10 cellular contexts compared by ENCODE assay signal in the genomic region with DNA sequence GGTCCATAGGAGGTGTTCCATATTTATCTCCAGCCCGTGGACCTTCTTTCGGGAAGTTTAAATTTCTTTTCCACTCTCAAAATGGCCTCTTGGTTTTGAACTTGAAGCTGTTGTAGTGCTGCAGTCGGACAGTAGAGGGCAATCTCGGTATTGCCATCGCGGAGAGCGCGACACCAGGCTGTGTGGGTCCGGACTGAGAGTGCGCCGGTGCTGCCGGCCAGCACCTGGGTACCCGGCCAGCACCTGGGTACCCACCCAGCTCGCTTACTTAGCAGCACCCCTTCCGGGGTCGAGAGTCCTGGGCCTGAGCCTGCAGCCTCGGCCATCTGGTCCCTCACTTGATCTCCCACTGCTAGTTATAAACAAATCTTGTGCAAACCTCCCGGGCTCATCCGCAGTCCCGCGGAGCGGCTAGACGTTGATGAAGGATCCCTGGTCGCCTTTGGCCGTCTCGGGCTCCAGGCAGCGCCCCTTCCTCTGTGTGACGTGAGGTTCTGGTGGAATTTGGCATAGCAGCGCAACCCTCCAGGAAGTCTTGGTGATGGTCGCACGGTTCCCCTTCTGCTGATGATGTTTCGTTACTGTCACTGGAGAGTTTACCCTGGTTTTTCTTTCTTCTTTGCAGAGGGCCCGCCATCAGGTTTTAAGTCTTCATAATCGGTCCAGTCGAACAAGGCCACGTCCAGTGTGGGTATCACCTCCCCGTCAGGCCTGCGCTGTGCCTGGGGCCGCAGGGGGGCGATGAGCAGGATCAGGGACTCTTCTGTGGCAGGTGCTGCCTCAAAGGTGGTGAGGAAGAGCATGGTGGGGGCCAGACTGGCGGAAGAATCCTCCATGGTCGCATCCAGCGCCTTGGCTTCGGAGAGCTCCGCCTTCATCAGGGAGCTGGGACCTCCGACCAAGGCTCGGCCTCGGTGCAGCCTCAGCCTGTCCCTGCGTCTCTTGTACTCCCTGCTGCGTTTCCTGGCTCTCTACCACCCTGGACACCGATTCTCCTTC. TPM values are rescaled to one million over a fixed set of nuclear protein-coding genes. Genes with fewer than 3 reads are reported as not detected.
DNase-seq lines count a peak whose midpoint lies in the region; ATAC-seq and TF ChIP-seq lines count a peak whose summit lies in the region.
"Had no signal": no experiment of that assay in that cellular context is flagged by ENCODE, and none has a peak within 500 bp of the region (broad histone marks: within the 10 kb centered on the region; RNA-seq: fewer than 3 reads in every experiment).

No MANE protein-coding gene starts in this region.

- in situ Hi-C loops in G401 (cut with HindIII; ENCODE audit: low sequenced_read_pairs): no loop called here

- no peak for TF ChIP-seq POLR2A in esophagus squamous epithelium (IDR thresholded peaks at IDR 0.05)

- 57% methylated on average over 26 of the region's 51 CpGs; no CpG with 5 or more reads in 1 of the 2 donors for WGBS in esophagus squamous epithelium, 2 donors

- H3K36me3 ChIP-seq in esophagus squamous epithelium: no peaks in the 10 kb centered on the region

- DNase-seq in G401 (ENCODE audit: low spot score) (peak; percentile 26), esophagus squamous epithelium (lab: John Stamatoyannopoulos, UW) (no peak)
- DNase-seq in activated CD8-positive, alpha-beta memory T cell treated with anti-CD3 and anti-CD28 coated beads for 24 hours: peak; percentile 70
- peak in 3 of 4 experiments; percentile 6 to 21 (median 8) for DNase-seq in stimulated activated CD4-positive, alpha-beta T cell treated with anti-CD3 and anti-CD28 coated beads, Interleukin-1b, Interleukin-23, amount 100 ng/mL, for 24 hours (ENCODE audit: low read depth in 4 of 4, low spot score in 1 of 4)

- TF ChIP-seq CTCF in esophagus squamous epithelium (IDR thresholded peaks at IDR 0.05): peak in 4 of 6 experiments; percentile 9 to 35 (median 18)

- no peak overlapping the region for H3K27ac ChIP-seq in esophagus squamous epithelium

- H3K4me1 ChIP-seq in esophagus squamous epithelium: no peaks in the 10 kb centered on the region

- intact Hi-C loops in esophagus squamous epithelium (cut with DNase I): no loop called here

- ATAC-seq in HG03159 (IDR thresholded peaks at IDR 0.05; ENCODE audit: unreplicated experiment) (peak; percentile 69), GM19395 (IDR thresholded peaks at IDR 0.05; ENCODE audit: unreplicated experiment) (no peak), GM18517 (IDR thresholded peaks at IDR 0.05; ENCODE audit: unreplicated experiment) (no peak), GM18907 (IDR thresholded peaks at IDR 0.05; ENCODE audit: unreplicated experiment) (no peak)

- H3K9me3 ChIP-seq in esophagus squamous epithelium: no peaks in the 10 kb centered on the region

- H3K27me3 ChIP-seq in esophagus squamous epithelium: no peaks in the 10 kb centered on the region

- H3K4me3 ChIP-seq in esophagus squamous epithelium: peak overlapping the region in 1 of 4 donors; percentile 18

RNA-seq across cellular contexts. Expression of a gene that starts 17.8 kb away (rescaled TPM):
- not detected in 2 replicates for total RNA-seq in G401 (2014; rRNA removed; shearing (Covaris generic))
- total RNA-seq in esophagus squamous epithelium: not detected
- total RNA-seq: glomerular endothelial cell, urinary bladder had no signal

RNA-seq across cellular contexts. Expression of a gene that starts 51.5 kb away (rescaled TPM):
- total RNA-seq in G401 (2014; rRNA removed; shearing (Covaris generic)): 0.06 TPM in 1 of 2 replicates, not detected in the other
- 1 to 10 TPM; 1.3 to 3.8 (median 2.1) TPM for total RNA-seq in esophagus squamous epithelium
